ENCODE assay signal across 27 cellular contexts in the genomic region with DNA sequence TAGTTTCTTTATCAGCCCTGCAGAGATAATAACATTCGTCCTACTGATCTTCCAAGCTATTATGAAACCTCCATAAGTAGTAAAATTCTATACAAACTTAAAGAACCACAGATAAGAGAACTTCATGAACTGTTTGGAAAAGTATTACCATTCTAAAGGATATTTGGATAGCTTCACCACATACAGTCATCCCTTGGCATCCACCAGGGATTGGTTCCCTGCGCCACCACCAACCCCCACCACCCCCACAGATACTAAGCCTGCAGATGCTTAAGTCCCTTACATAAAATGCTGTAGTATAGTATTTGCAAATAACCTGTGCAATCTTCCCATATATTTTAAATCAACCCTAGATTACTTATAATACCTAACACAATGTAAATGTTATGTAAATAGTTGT.
"Had no signal": no experiment of that assay in that cellular context is flagged by ENCODE, and none has a peak within 500 bp of the region (broad histone marks: within the 10 kb centered on the region; RNA-seq: fewer than 3 reads in every experiment).

No MANE protein-coding gene starts in this region.

- H3K9me3 ChIP-seq: body of pancreas, colonic mucosa, gastroesophageal sphincter, heart right ventricle had no signal

- H3K27ac ChIP-seq: body of pancreas, colonic mucosa, gastroesophageal sphincter, heart right ventricle, hepatocyte, VCaP had no signal

- H3K9me3 Mint-ChIP-seq: activated CD4-positive, alpha-beta memory T cell treated with anti-CD3 and anti-CD28 coated beads, Interleukin-2, amount 10 ng/mL, durations not matched to agents 7 days and 5 days; activated CD4-positive, alpha-beta T cell treated with anti-CD3 and anti-CD28 coated beads, Interleukin-2, amount 10 ng/mL, durations not matched to agents 7 days and 5 days; activated naive CD4-positive, alpha-beta T cell treated with anti-CD3 and anti-CD28 coated beads, Interleukin-2, amount 10 ng/mL, durations not matched to agents 7 days and 5 days; activated naive CD4-positive, alpha-beta T cell treated with anti-CD3 and anti-CD28 coated beads, Interleukin-2, amount 50 U/mL, for 72 hours; activated naive CD8-positive, alpha-beta T cell treated with anti-CD3 and anti-CD28 coated beads, Interleukin-2, amount 10 ng/mL, durations not matched to agents 7 days and 5 days; activated T-helper 1 cell treated with anti-CD3 and anti-CD28 coated beads, Interleukin-12 subunit alpha, Interleukin-12 subunit beta, Interleukin-2, Interleukin-4 antibody, amounts not matched to agents 30 ng/mL and 10 ng/mL and 1 ng/mL, durations not matched to agents 14 hours and 24 hours and 36 hours; endodermal cell; WTC11 had no signal

- DNase-seq: activated CD4-positive, alpha-beta memory T cell treated with anti-CD3 and anti-CD28 coated beads, Interleukin-2, amount 10 ng/mL, durations not matched to agents 7 days and 5 days; activated CD4-positive, alpha-beta T cell treated with anti-CD3 and anti-CD28 coated beads for 1 hour; activated CD4-positive, alpha-beta T cell treated with anti-CD3 and anti-CD28 coated beads for 4 hours; activated CD4-positive, alpha-beta T cell treated with anti-CD3 and anti-CD28 coated beads, Interleukin-2, amount 10 ng/mL, durations not matched to agents 7 days and 5 days; activated CD4-positive, alpha-beta T cell treated with anti-CD3 and anti-CD28 coated beads, Interleukin-2, amount 50 U/mL, for 4 hours; activated CD8-positive, alpha-beta memory T cell treated with anti-CD3 and anti-CD28 coated beads for 24 hours; activated gamma-delta T cell; activated naive CD4-positive, alpha-beta T cell; activated naive CD4-positive, alpha-beta T cell treated with anti-CD3 and anti-CD28 coated beads, Interleukin-2, amount 10 ng/mL, durations not matched to agents 7 days and 5 days; activated naive CD8-positive, alpha-beta T cell treated with anti-CD3 and anti-CD28 coated beads, Interleukin-2, amount 10 ng/mL, durations not matched to agents 7 days and 5 days; activated T-cell treated with anti-CD3 and anti-CD28 coated beads, Interleukin-2, amount 50 U/mL, for 48 hours; amniotic stem cell; body of pancreas; central memory CD4-positive, alpha-beta T cell; cerebellar nuclear complex; colonic mucosa; effector memory CD4-positive, alpha-beta T cell; foreskin melanocyte; heart right ventricle; T-helper 2 cell had no signal

- H3K4me1 ChIP-seq: body of pancreas, colonic mucosa, gastroesophageal sphincter, heart right ventricle had no signal

- H3K36me3 Mint-ChIP-seq: activated naive CD4-positive, alpha-beta T cell treated with anti-CD3 and anti-CD28 coated beads, Interleukin-2, amount 10 ng/mL, durations not matched to agents 7 days and 5 days; activated naive CD4-positive, alpha-beta T cell treated with anti-CD3 and anti-CD28 coated beads, Interleukin-2, amount 50 U/mL, for 72 hours; activated naive CD8-positive, alpha-beta T cell treated with anti-CD3 and anti-CD28 coated beads, Interleukin-2, amount 10 ng/mL, durations not matched to agents 7 days and 5 days; WTC11 had no signal

- H2AFZ ChIP-seq: hepatocyte had no signal

- H3K27ac Mint-ChIP-seq: activated CD4-positive, alpha-beta memory T cell treated with anti-CD3 and anti-CD28 coated beads, Interleukin-2, amount 10 ng/mL, durations not matched to agents 7 days and 5 days; activated CD4-positive, alpha-beta T cell treated with anti-CD3 and anti-CD28 coated beads, Interleukin-2, amount 10 ng/mL, durations not matched to agents 7 days and 5 days; activated naive CD4-positive, alpha-beta T cell treated with anti-CD3 and anti-CD28 coated beads, Interleukin-2, amount 10 ng/mL, durations not matched to agents 7 days and 5 days; activated naive CD4-positive, alpha-beta T cell treated with anti-CD3 and anti-CD28 coated beads, Interleukin-2, amount 50 U/mL, for 72 hours; activated naive CD8-positive, alpha-beta T cell treated with anti-CD3 and anti-CD28 coated beads, Interleukin-2, amount 10 ng/mL, durations not matched to agents 7 days and 5 days; activated T-helper 1 cell treated with anti-CD3 and anti-CD28 coated beads, Interleukin-12 subunit alpha, Interleukin-12 subunit beta, Interleukin-2, Interleukin-4 antibody, amounts not matched to agents 30 ng/mL and 10 ng/mL and 1 ng/mL, durations not matched to agents 14 hours and 24 hours and 36 hours; endodermal cell; WTC11 had no signal

- H3K36me3 ChIP-seq: colonic mucosa, gastroesophageal sphincter, heart right ventricle had no signal

- H3K4me1 Mint-ChIP-seq: activated CD4-positive, alpha-beta memory T cell treated with anti-CD3 and anti-CD28 coated beads, Interleukin-2, amount 10 ng/mL, durations not matched to agents 7 days and 5 days; activated CD4-positive, alpha-beta T cell treated with anti-CD3 and anti-CD28 coated beads, Interleukin-2, amount 10 ng/mL, durations not matched to agents 7 days and 5 days; activated naive CD4-positive, alpha-beta T cell treated with anti-CD3 and anti-CD28 coated beads, Interleukin-2, amount 10 ng/mL, durations not matched to agents 7 days and 5 days; activated naive CD8-positive, alpha-beta T cell treated with anti-CD3 and anti-CD28 coated beads, Interleukin-2, amount 10 ng/mL, durations not matched to agents 7 days and 5 days; endodermal cell had no signal

- H3K4me3 ChIP-seq: body of pancreas, colonic mucosa, gastroesophageal sphincter, heart right ventricle, hepatocyte had no signal

- H3K79me2 ChIP-seq: hepatocyte had no signal

- H3K27me3 Mint-ChIP-seq: activated naive CD4-positive, alpha-beta T cell treated with anti-CD3 and anti-CD28 coated beads, Interleukin-2, amount 10 ng/mL, durations not matched to agents 7 days and 5 days had no signal

- H3K27me3 ChIP-seq: body of pancreas, colonic mucosa, hepatocyte had no signal

- H3K4me3 Mint-ChIP-seq: activated CD4-positive, alpha-beta memory T cell treated with anti-CD3 and anti-CD28 coated beads, Interleukin-2, amount 10 ng/mL, durations not matched to agents 7 days and 5 days; activated CD4-positive, alpha-beta T cell treated with anti-CD3 and anti-CD28 coated beads, Interleukin-2, amount 10 ng/mL, durations not matched to agents 7 days and 5 days; activated naive CD4-positive, alpha-beta T cell treated with anti-CD3 and anti-CD28 coated beads, Interleukin-2, amount 10 ng/mL, durations not matched to agents 7 days and 5 days; activated naive CD8-positive, alpha-beta T cell treated with anti-CD3 and anti-CD28 coated beads, Interleukin-2, amount 10 ng/mL, durations not matched to agents 7 days and 5 days; activated T-helper 1 cell treated with anti-CD3 and anti-CD28 coated beads, Interleukin-12 subunit alpha, Interleukin-12 subunit beta, Interleukin-2, Interleukin-4 antibody, amounts not matched to agents 30 ng/mL and 10 ng/mL and 1 ng/mL, durations not matched to agents 14 hours and 24 hours and 36 hours; endodermal cell; WTC11 had no signal

- H3K4me2 ChIP-seq: hepatocyte had no signal
